32 cellular contexts compared by ENCODE assay signal in the genomic region with DNA sequence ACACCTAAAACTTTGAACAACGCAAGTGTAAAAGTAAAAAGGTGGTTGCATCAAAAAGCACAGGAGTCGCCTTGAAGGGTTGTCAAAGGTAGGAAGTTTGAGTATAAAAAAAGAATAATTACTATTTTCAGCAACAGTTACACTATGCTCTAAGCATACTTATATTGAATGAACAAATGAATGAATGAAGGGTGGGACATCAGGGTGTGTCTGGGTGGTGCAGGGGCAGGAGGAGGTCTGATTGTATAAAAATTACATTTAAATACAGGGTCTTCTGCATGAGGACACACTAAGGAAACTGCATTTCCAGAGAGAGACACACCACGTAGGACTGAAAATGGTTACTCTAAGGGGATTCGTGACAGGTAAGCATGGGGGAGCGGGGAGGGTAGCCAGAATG. TPM values are rescaled to one million over a fixed set of nuclear protein-coding genes. Genes with fewer than 3 reads are reported as not detected.
"Had no signal": no experiment of that assay in that cellular context is flagged by ENCODE, and none has a peak within 500 bp of the region (broad histone marks: within the 10 kb centered on the region; RNA-seq: fewer than 3 reads in every experiment).

ARGFX (plus strand) TSS at position 301 of the 400 bp plus-strand sequence. CDS start 2,765 bp downstream, outside the sequence.

- ATAC-seq: effector memory CD8-positive, alpha-beta T cell; esophagus mucosa; gastrocnemius medialis; heart right ventricle; left cardiac atrium; left lung; left ventricle myocardium superior; lower lobe of right lung; naive thymus-derived CD4-positive, alpha-beta T cell had no signal

- H3K27me3 ChIP-seq: esophagus squamous epithelium, gastrocnemius medialis, heart right ventricle, left lung had no signal

- H3K4me1 ChIP-seq: esophagus squamous epithelium, gastrocnemius medialis, heart right ventricle, left lung, lower lobe of right lung had no signal

- H3K27ac ChIP-seq: epithelial cell of prostate, esophagus squamous epithelium, gastrocnemius medialis, heart right ventricle, left lung, lower lobe of right lung had no signal

- FAIRE-seq: endometrium, islet of Langerhans, keratinocyte had no signal

- H3K36me3 ChIP-seq: esophagus squamous epithelium, gastrocnemius medialis, heart right ventricle, left lung, lower lobe of right lung had no signal

- H3K4me3 ChIP-seq: esophagus squamous epithelium, gastrocnemius medialis, heart right ventricle, left lung, lower lobe of right lung had no signal

- DNase-seq: cortex of kidney; effector CD8-positive, alpha-beta T cell; effector memory CD8-positive, alpha-beta T cell; endodermal cell; erythroblast; esophagus squamous epithelium; foreskin fibroblast; foreskin melanocyte; gastrocnemius medialis; glutamatergic neuron; heart right ventricle; hippocampal formation; left cardiac atrium; left lung; left ventricle myocardium superior; lower lobe of right lung; mesendoderm; midbrain; naive thymus-derived CD4-positive, alpha-beta T cell; natural killer cell had no signal

- H3K9me3 ChIP-seq: esophagus squamous epithelium, gastrocnemius medialis, heart right ventricle, left lung, lower lobe of right lung had no signal

RNA-seq across cellular contexts. Expression of gene ARGFX, which starts in this region (rescaled TPM):
- total RNA-seq: dermis microvascular lymphatic vessel endothelial cell; endodermal cell; esophagus mucosa; esophagus squamous epithelium; gastrocnemius medialis; glomerular endothelial cell; heart right ventricle; kidney epithelial cell; left cardiac atrium; left lung; left ventricle myocardium superior; lower leg skin; lower lobe of right lung; lung microvascular endothelial cell; mononuclear cell; mucosa of gallbladder; naive thymus-derived CD4-positive, alpha-beta T cell; natural killer cell had no signal
- polyA plus RNA-seq: heart right ventricle; keratinocyte; naive thymus-derived CD4-positive, alpha-beta T cell had no signal
